In the genomic region with DNA sequence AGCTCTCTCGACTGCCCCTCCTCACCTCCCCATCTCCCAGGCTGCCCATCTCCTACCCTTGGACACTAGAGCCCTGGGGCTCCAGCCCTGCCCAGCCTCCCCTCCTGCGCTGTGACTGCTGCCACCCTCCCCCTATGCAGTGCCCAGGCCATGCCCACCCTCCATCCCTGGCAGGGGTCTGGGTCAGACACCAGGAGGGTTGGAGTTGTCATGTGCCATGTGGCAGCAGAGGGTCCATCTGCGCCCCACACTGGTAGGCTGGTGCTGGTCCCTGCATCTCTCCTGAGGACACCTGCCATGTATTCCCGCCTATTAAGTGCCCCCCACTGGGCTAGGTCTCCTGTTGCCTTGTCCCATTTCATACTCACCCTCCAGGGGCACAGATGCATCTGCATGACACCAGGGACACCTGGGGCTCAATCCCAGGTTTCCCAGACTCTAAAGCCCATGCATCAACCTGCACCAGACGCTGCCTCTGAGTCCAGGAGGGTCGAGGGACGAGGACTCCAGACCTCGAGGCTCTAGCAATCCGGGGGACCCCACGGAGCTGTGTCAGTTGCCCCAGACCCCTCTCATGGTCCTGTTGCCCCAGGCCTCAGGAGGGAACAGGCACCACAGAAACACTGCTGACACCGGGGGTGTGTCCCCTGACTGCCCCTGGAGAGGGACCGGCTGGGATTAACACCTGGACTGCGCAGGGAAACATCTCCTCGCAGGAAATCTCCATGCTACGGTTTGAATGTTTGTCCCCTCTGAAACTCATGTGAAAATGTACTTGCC, we compare ENCODE assay signal across 22 cellular contexts.
"Had no signal": no experiment of that assay in that cellular context is flagged by ENCODE, and none has a peak within 500 bp of the region (broad histone marks: within the 10 kb centered on the region; RNA-seq: fewer than 3 reads in every experiment).

No MANE protein-coding gene starts in this region.

- H3K9me3 Mint-ChIP-seq: activated naive CD8-positive, alpha-beta T cell treated with anti-CD3 and anti-CD28 coated beads, Interleukin-2, amount 50 U/mL, for 24 hours; activated T-cell treated with anti-CD3 and anti-CD28 coated beads, Interleukin-2, amount 50 U/mL, for 4 hours had no signal

- H3K4me3 ChIP-seq: body of pancreas, cardiac muscle cell, testis, vagina had no signal

- H3K27me3 Mint-ChIP-seq: activated CD4-positive, alpha-beta T cell treated with anti-CD3 and anti-CD28 coated beads, Interleukin-2, amount 10 ng/mL, durations not matched to agents 7 days and 5 days; activated CD8-positive, alpha-beta T cell treated with anti-CD3 and anti-CD28 coated beads for 36 hours; activated naive CD4-positive, alpha-beta T cell treated with anti-CD3 and anti-CD28 coated beads, Interleukin-2, amount 10 ng/mL, durations not matched to agents 7 days and 5 days had no signal

- H3K9me3 ChIP-seq: body of pancreas, testis, vagina had no signal

- H3K4me1 ChIP-seq: body of pancreas, testis, vagina had no signal

- H3K36me3 Mint-ChIP-seq: activated naive CD4-positive, alpha-beta T cell treated with anti-CD3 and anti-CD28 coated beads, Interleukin-2, amount 10 ng/mL, durations not matched to agents 7 days and 5 days; memory B cell had no signal

- H3K4me1 Mint-ChIP-seq: activated naive CD4-positive, alpha-beta T cell treated with anti-CD3 and anti-CD28 coated beads, Interleukin-2, amount 10 ng/mL, durations not matched to agents 7 days and 5 days had no signal

- DNase-seq: activated CD4-positive, alpha-beta T cell treated with anti-CD3 and anti-CD28 coated beads, Interleukin-2, amount 10 ng/mL, durations not matched to agents 7 days and 5 days; activated CD4-positive, CD25-positive, alpha-beta regulatory T cell treated with anti-CD3 and anti-CD28 coated beads, Interleukin-2, amount 50 U/mL, for 72 hours; activated CD8-positive, alpha-beta T cell treated with anti-CD3 and anti-CD28 coated beads for 36 hours; activated naive CD4-positive, alpha-beta T cell treated with anti-CD3 and anti-CD28 coated beads, Interleukin-2, amount 10 ng/mL, durations not matched to agents 7 days and 5 days; activated naive CD8-positive, alpha-beta T cell treated with anti-CD3 and anti-CD28 coated beads, Interleukin-2, amount 50 U/mL, for 24 hours; activated T-cell treated with anti-CD3 and anti-CD28 coated beads, Interleukin-2, amount 50 U/mL, for 4 hours; body of pancreas; cortex of kidney; nephron progenitor cell; nucleus accumbens; small intestine; stimulated activated CD4-positive, alpha-beta T cell treated with anti-CD3 and anti-CD28 coated beads, Interleukin-2, amount 100 ng/mL, for 24 hours; stimulated activated naive CD4-positive, alpha-beta T cell; T-helper 1 cell; testis; trophoblast cell; WERI-Rb-1 had no signal

- H3K27ac Mint-ChIP-seq: activated CD4-positive, alpha-beta T cell treated with anti-CD3 and anti-CD28 coated beads, Interleukin-2, amount 10 ng/mL, durations not matched to agents 7 days and 5 days; activated CD8-positive, alpha-beta T cell treated with anti-CD3 and anti-CD28 coated beads for 36 hours; activated naive CD4-positive, alpha-beta T cell treated with anti-CD3 and anti-CD28 coated beads, Interleukin-2, amount 10 ng/mL, durations not matched to agents 7 days and 5 days; activated naive CD8-positive, alpha-beta T cell treated with anti-CD3 and anti-CD28 coated beads, Interleukin-2, amount 50 U/mL, for 24 hours; activated T-helper 2 cell treated with anti-CD3 and anti-CD28 coated beads, Interferon-gamma antibody, Interleukin-2, Interleukin-4, amounts not matched to agents 10 μg/mL and 5 μg/mL and 100 μg/mL, durations not matched to agents 14 hours and 24 hours and 36 hours; memory B cell; nephron progenitor cell had no signal

- H3K27ac ChIP-seq: body of pancreas, cardiac muscle cell, testis, vagina, WERI-Rb-1 had no signal

- H3K27me3 ChIP-seq: body of pancreas, cardiac muscle cell, testis, vagina had no signal

- H3K4me3 Mint-ChIP-seq: activated CD4-positive, alpha-beta T cell treated with anti-CD3 and anti-CD28 coated beads, Interleukin-2, amount 10 ng/mL, durations not matched to agents 7 days and 5 days; activated CD8-positive, alpha-beta T cell treated with anti-CD3 and anti-CD28 coated beads for 36 hours; activated naive CD4-positive, alpha-beta T cell treated with anti-CD3 and anti-CD28 coated beads, Interleukin-2, amount 10 ng/mL, durations not matched to agents 7 days and 5 days; activated naive CD8-positive, alpha-beta T cell treated with anti-CD3 and anti-CD28 coated beads, Interleukin-2, amount 50 U/mL, for 24 hours; activated T-cell treated with anti-CD3 and anti-CD28 coated beads, Interleukin-2, amount 50 U/mL, for 4 hours; memory B cell; nephron progenitor cell had no signal

- H3K36me3 ChIP-seq: cardiac muscle cell, vagina, WERI-Rb-1 had no signal

- ATAC-seq: activated naive CD8-positive, alpha-beta T cell treated with anti-CD3 and anti-CD28 coated beads, Interleukin-2, amount 50 U/mL, for 24 hours; activated T-cell treated with anti-CD3 and anti-CD28 coated beads, Interleukin-2, amount 50 U/mL, for 4 hours; body of pancreas; sciatic nerve had no signal
